14 cellular contexts compared by ENCODE assay signal in genomic region chr1:18630511-18631495, GRCh38. TPM values are rescaled to one million over a fixed set of nuclear protein-coding genes. Genes with fewer than 3 reads are reported as not detected.
A peak's percentile ranks its signal among the peaks of the same experiment; 100 is the strongest.
DNase-seq lines count a peak whose midpoint lies in the region; ATAC-seq, FAIRE-seq and TF ChIP-seq lines count a peak whose summit lies in the region.
"Had no signal": no experiment of that assay in that cellular context is flagged by ENCODE, and none has a peak within 500 bp of the region (broad histone marks: within the 10 kb centered on the region; RNA-seq: fewer than 3 reads in every experiment).

Gene PAX7, plus strand, starts transcription at chr1:18630846. Its CDS starts 758 bp downstream, at chr1:18631604.

- peak within 1 kb of the TSS; percentile 93 for H3K18ac ChIP-seq in H1 (ENCODE audit: extremely low read depth, low read length)

- peaks cover 4% of the 10 kb centered on the region for H3K36me3 Mint-ChIP-seq in neural progenitor cell

- CTCF ChIA-PET in H1 (lab: Charles Lee; ENCODE audit: partially characterized antibody): interaction anchor here (0.6 to 4.2 kb wide), 3 partner anchors 13 to 154 kb away, joined by 3 to 19 read pairs (median 9); no protein-coding TSS in a partner anchor

- H3K9me3 ChIP-seq in H1 (ENCODE audit: insufficient read depth in 2 of 2, low read depth in 1 of 2, low read length in 1 of 2) (no peaks in the 10 kb centered on the region), neural progenitor cell (ENCODE audit: low read depth) (no peaks in the 10 kb centered on the region)

- DNase-seq in DMS 273 (lab: John Stamatoyannopoulos, UW; ENCODE audit: unreplicated experiment) (peak; percentile 40), DMS 273 treated with DMSO at 0.1 percent for 48 hours (lab: John Stamatoyannopoulos, UW) (no peak), ELF-1 (ENCODE audit: low read depth, low spot score) (peak; percentile 74), H1 (ENCODE audit: low read depth in 1 of 2, low spot score in 2 of 2) (peak; percentile 79 to 81), neural progenitor cell (ENCODE audit: low spot score) (peak; percentile 84)
- DNase-seq: activated CD4-positive, CD25-positive, alpha-beta regulatory T cell; activated gamma-delta T cell; MM.1S had no signal

- 0 out of 2 replicates have a peak within 1 kb of the TSS, but pooled peaks have one; percentile 46 for H2BK15ac ChIP-seq in H1 (ENCODE audit: low read length)

- H3K79me1 ChIP-seq in H1 (ENCODE audit: low read depth, low read length): no peaks in the 10 kb centered on the region

- no peak for FAIRE-seq in H1 (lab: Jason Lieb, UNC)

- peak within 1 kb of the TSS; percentile 86 to 92 for H3K4me2 ChIP-seq in H1 (ENCODE audit: insufficient read depth in 1 of 2, low read depth in 2 of 2, low read length in 2 of 2)
- peak within 1 kb of the TSS; percentile 83 for H3K4me2 ChIP-seq in neural progenitor cell

- WGBS in H1 (ENCODE audit: extremely low coverage in 1 of 2, insufficient coverage in 1 of 2, insufficient read length in 1 of 2, insufficient replicate concordance in 2 of 2, low coverage in 1 of 2, low lambda C conversion rate in 2 of 2, missing lambda C conversion rate in 1 of 2), 2 experiments: 2% methylated on average over 35 of the region's 70 CpGs; no CpG with 5 or more reads in 1 of the 2 experiments

- H4K8ac ChIP-seq in H1 (ENCODE audit: extremely low read depth, insufficient read depth, low read length): peak within 1 kb of the TSS; percentile 18

- H2BK12ac ChIP-seq in H1 (ENCODE audit: low read depth, low read length): peak within 1 kb of the TSS; percentile 71; the same call in 1 of the 2 replicates

- H3F3A ChIP-seq in neural progenitor cell (ENCODE audit: low read depth): peaks cover 52% of the 10 kb centered on the region

- H3K14ac ChIP-seq in H1 (ENCODE audit: insufficient read length): no peak within 1 kb of the TSS

- H3K9ac ChIP-seq in H1 (replicated peaks in 1 of 4; ENCODE audit: extremely low read depth in 1 of 4, low read depth in 3 of 4, low read length in 3 of 4): no peak within 1 kb of the TSS
- no peak within 1 kb of the TSS for H3K9ac ChIP-seq in neural progenitor cell

- peak within 1 kb of the TSS; percentile 76 for H3K27ac Mint-ChIP-seq in neural progenitor cell
- H3K27ac Mint-ChIP-seq: progenitor cell of endocrine pancreas had no signal

- no peak within 1 kb of the TSS for H3K56ac ChIP-seq in H1 (replicated peaks; ENCODE audit: insufficient read length, low read depth, low read length)

- H2BK120ac ChIP-seq in H1 (replicated peaks; ENCODE audit: low read depth, low read length): no peak within 1 kb of the TSS

- H3K23me2 ChIP-seq in H1 (ENCODE audit: low read depth, low read length): peaks cover 20% of the 10 kb centered on the region; the same call in 1 of the 2 replicates

- ATAC-seq in HG03469 (IDR thresholded peaks at IDR 0.05; ENCODE audit: unreplicated experiment): no peak
- no peak for ATAC-seq in GM21367 (IDR thresholded peaks at IDR 0.05; ENCODE audit: unreplicated experiment)
- ATAC-seq in GM18861 (IDR thresholded peaks at IDR 0.05; ENCODE audit: unreplicated experiment): no peak

- TF ChIP-seq EP300 in H1 (IDR thresholded peaks at IDR 0.05; ENCODE audit: borderline replicate concordance in 1 of 2, low read depth in 2 of 2, low read length in 2 of 2): no peak

- H2AK5ac ChIP-seq in H1 (ENCODE audit: low read depth, low read length): no peak within 1 kb of the TSS

- H2AFZ ChIP-seq in H1 (ENCODE audit: low read length) (no peak within 1 kb of the TSS; the same call in 1 of the 2 replicates), neural progenitor cell (replicated peaks) (peak within 1 kb of the TSS; percentile 10)

- H2BK5ac ChIP-seq in H1 (ENCODE audit: low read depth, low read length): no peak within 1 kb of the TSS

- H4K5ac ChIP-seq in H1 (ENCODE audit: insufficient read length, low read depth, low read length): no peak within 1 kb of the TSS

- H3K79me2 ChIP-seq in H1 (ENCODE audit: control insufficient read depth in 1 of 2, insufficient read depth in 2 of 2, low read length in 2 of 2): no peaks in the 10 kb centered on the region
- no peaks in the 10 kb centered on the region for H3K79me2 ChIP-seq in neural progenitor cell (ENCODE audit: low read depth)

- no peak within 1 kb of the TSS for H3K27ac ChIP-seq in H1 (ENCODE audit: low read depth, low read length)
- no peak within 1 kb of the TSS for H3K27ac ChIP-seq in neural progenitor cell
- H3K27ac ChIP-seq: 22Rv1 had no signal

- H2BK20ac ChIP-seq in H1 (ENCODE audit: low read length): no peak within 1 kb of the TSS

- H3K4me3 ChIP-seq in H1 (ENCODE audit: extremely low read depth in 1 of 4, insufficient read depth in 2 of 4, low read depth in 3 of 4, low read length in 4 of 4) (peak within 1 kb of the TSS; percentile 47 to 61 (median 53)), neural progenitor cell (peak within 1 kb of the TSS; percentile 44)

- H4K91ac ChIP-seq in H1 (replicated peaks; ENCODE audit: insufficient read length, low read length): peak within 1 kb of the TSS; percentile 7

- H3K27me3 ChIP-seq in H1 (replicated peaks in 1 of 4; ENCODE audit: control insufficient read depth in 3 of 4, extremely low read depth in 1 of 4, insufficient read depth in 3 of 4, low read length in 3 of 4): peaks cover 76 to 95% (median 90%) of the 10 kb centered on the region in 4 experiments
- H3K27me3 ChIP-seq in neural progenitor cell: peaks cover 100% of the 10 kb centered on the region

- peaks cover 12 to 43% (median 30%) of the 10 kb centered on the region in 4 experiments for H3K4me1 ChIP-seq in H1 (replicated peaks in 1 of 4; ENCODE audit: control insufficient read depth in 3 of 4, insufficient read depth in 4 of 4, low read length in 3 of 4)
- peaks cover 55% of the 10 kb centered on the region for H3K4me1 ChIP-seq in neural progenitor cell

- H3K23ac ChIP-seq in H1 (ENCODE audit: insufficient read length): no peak within 1 kb of the TSS

- TF ChIP-seq RAD21 in H1 (IDR thresholded peaks at IDR 0.05 in 1 of 2, conservative IDR thresholded peaks at IDR 0.05 in 1 of 2; ENCODE audit: low read depth in 2 of 2, low read length in 2 of 2): 0 out of 4 replicates have a peak, but pooled peaks of 1 of the 2 experiments have one; percentile 1

- no peak for TF ChIP-seq POLR2A in H1 (IDR thresholded peaks at IDR 0.05; ENCODE audit: control extremely low read depth in 1 of 2, low read depth in 2 of 2, low read length in 2 of 2)

- POLR2A ChIA-PET in H1 (lab: Charles Lee; ENCODE audit: partially characterized antibody): interaction anchor here (2.4 to 9.2 kb wide), 2 partner anchors 9 to 13 kb away, joined by 12 to 56 read pairs; no protein-coding TSS in a partner anchor

- H4K20me1 ChIP-seq in H1 (replicated peaks in 1 of 2; ENCODE audit: control insufficient read depth in 1 of 2, insufficient read depth in 2 of 2, low read length in 2 of 2) (peaks cover 13 to 27% of the 10 kb centered on the region in 2 experiments), neural progenitor cell (ENCODE audit: low read depth) (peaks cover 81% of the 10 kb centered on the region)

- H3K36me3 ChIP-seq in H1 (ENCODE audit: control insufficient read depth in 2 of 4, insufficient read depth in 4 of 4, low read length in 3 of 4): no peaks in the 10 kb centered on the region; a peak in 1 of 8 replicates
- H3K36me3 ChIP-seq in neural progenitor cell: no peaks in the 10 kb centered on the region

- H3K4me3 Mint-ChIP-seq in neural progenitor cell: peak within 1 kb of the TSS; percentile 89

- TF ChIP-seq CTCF in H1 (IDR thresholded peaks at IDR 0.05; ENCODE audit: control extremely low read depth in 1 of 3, insufficient read depth in 1 of 3, low read depth in 1 of 3, low read length in 3 of 3) (no peak), neural progenitor cell (IDR thresholded peaks at IDR 0.05) (no peak)

- H3K4me1 Mint-ChIP-seq in neural progenitor cell: peaks cover 82% of the 10 kb centered on the region

- no peaks in the 10 kb centered on the region for H3K9me3 Mint-ChIP-seq in neural progenitor cell

- peaks cover 63% of the 10 kb centered on the region for H3K27me3 Mint-ChIP-seq in neural progenitor cell (ENCODE audit: insufficient read depth, low read depth)

- no peak within 1 kb of the TSS for H3K4ac ChIP-seq in H1 (replicated peaks; ENCODE audit: insufficient read length, low read depth, low read length)

TF ChIP-seq in H1, 55 proteins besides CTCF, POLR2A, EP300 and RAD21 (continues in another document):
- no peak for TF ChIP-seq BRCA1 (IDR thresholded peaks at IDR 0.05; ENCODE audit: low read depth, low read length)
- no peak for TF ChIP-seq CHD2 (IDR thresholded peaks at IDR 0.05; ENCODE audit: low read length)
- TF ChIP-seq BCL11A (IDR thresholded peaks at IDR 0.05; ENCODE audit: low read depth in 2 of 2, low read length in 2 of 2): no peak
- no peak for TF ChIP-seq POU5F1 (IDR thresholded peaks at IDR 0.05; ENCODE audit: low read depth, low read length)
- TF ChIP-seq ATF3 (IDR thresholded peaks at IDR 0.05; ENCODE audit: insufficient read depth, low read depth, low read length): no peak
- no peak for TF ChIP-seq NANOG (IDR thresholded peaks at IDR 0.05; ENCODE audit: insufficient read depth, low read depth, low read length, poor library complexity, severe bottlenecking)
- no peak for TF ChIP-seq HDAC2 (IDR thresholded peaks at IDR 0.05; ENCODE audit: borderline replicate concordance in 1 of 2, low read depth in 2 of 2, low read length in 2 of 2)
- TF ChIP-seq MAFK (IDR thresholded peaks at IDR 0.05; ENCODE audit: low read depth, low read length): no peak
- TF ChIP-seq ASH2L (IDR thresholded peaks at IDR 0.05; ENCODE audit: low read length): peak; percentile 55
- TF ChIP-seq TAF1 (IDR thresholded peaks at IDR 0.05; ENCODE audit: low read depth, low read length): 0 out of 2 replicates have a peak, but pooled peaks have one; percentile 33
- TF ChIP-seq PHF8 (conservative IDR thresholded peaks at IDR 0.05; ENCODE audit: low read depth, low read length): peak; percentile 19; the same call in 1 of the 2 replicates
- TF ChIP-seq KDM5A (IDR thresholded peaks at IDR 0.05; ENCODE audit: low read length): no peak

RNA-seq across cellular contexts. Expression of gene PAX7, which starts in this region (rescaled TPM):
- not detected in 2 replicates for total RNA-seq in H1 (2021; fragmentation: NEBNext Ultra II Directional; extraction: Animal tissue kit (Norgen Biotek cat#: 25700))
- 0.02 TPM in 1 of 2 replicates, not detected in the other for polyA plus RNA-seq in H1 (2011; rRNA removed)
- 0.03 TPM for polyA plus RNA-seq in H1 (2011; cell fraction: cytosol; rRNA removed)
- polyA plus RNA-seq in H1 (2011; cell fraction: nucleus; rRNA removed): 0.03 TPM
- polyA plus RNA-seq in H1 (2012, experiment 1 of 2): 0.03 to 0.08 TPM in 2 of 4 replicates, not detected in the others
- 0.07 TPM for polyA plus RNA-seq in H1 (2012, experiment 2 of 2)
- polyA plus RNA-seq in H1 (2013, experiment 1 of 2): 0.02 TPM
- 0.02 TPM for polyA plus RNA-seq in H1 (2013, experiment 2 of 2)
- polyA minus RNA-seq in H1 (2011; rRNA and poly(A)+ RNA removed): 0.13 TPM in 1 of 2 replicates, not detected in the other
- not detected for polyA minus RNA-seq in H1 (2011; cell fraction: cytosol; rRNA and poly(A)+ RNA removed)
- 0.40 TPM for polyA minus RNA-seq in H1 (2011; cell fraction: nucleus; rRNA and poly(A)+ RNA removed)
- total RNA-seq in neural progenitor cell (ENCODE audit: low replicate concordance): 0.06 and 0.46 TPM in 2 replicates
- total RNA-seq: liver, progenitor cell of endocrine pancreas had no signal
- polyA plus RNA-seq: liver had no signal

Comparison
In these comparisons a context has a peak if more than half of its experiments do, and no peak if none do; other contexts are left out.
1. Peak in DNase-seq, H3K4me3 ChIP-seq and H3K4me2 ChIP-seq in H1; RNA of the gene not detected or under 1 TPM.
2. Peak in DNase-seq, H3K4me3 ChIP-seq and H3K4me2 ChIP-seq in neural progenitor cell; RNA of the gene not detected or under 1 TPM.